8 cellular contexts compared by ENCODE assay signal in genomic region chr2:38602732-38603401, GRCh38. TPM values are rescaled to one million over a fixed set of nuclear protein-coding genes. Genes with fewer than 3 reads are reported as not detected.
DNase-seq lines count a peak whose midpoint lies in the region; ATAC-seq and TF ChIP-seq lines count a peak whose summit lies in the region.

Gene HNRNPLL, minus strand, starts transcription at chr2:38602928. Its CDS starts 302 bp downstream, at chr2:38602626.

- peaks cover 8% of the 10 kb centered on the region for H3K36me3 Mint-ChIP-seq in activated naive CD8-positive, alpha-beta T cell treated with anti-CD3 and anti-CD28 coated beads, Interleukin-2, amount 50 U/mL, for 24 hours (ENCODE audit: low read depth)

- peak within 1 kb of the TSS; percentile 74 for H3K4me3 ChIP-seq in GM08714 (ENCODE audit: low read length)
- peak within 1 kb of the TSS; percentile 79 for H3K4me3 ChIP-seq in ovary
- H3K4me3 ChIP-seq in thymus (ENCODE audit: low read length) = peak within 1 kb of the TSS; percentile 99

- H3K36me3 ChIP-seq in ovary (no peaks in the 10 kb centered on the region), thymus (ENCODE audit: control insufficient read depth, insufficient read depth) (no peaks in the 10 kb centered on the region)

- WGBS in ovary, 3 donors = 0% methylated on average over 55 to 75 of the region's 75 CpGs
- WGBS in thymus = under 1% methylated on average over 75 of the region's 75 CpGs

- peaks cover 8% of the 10 kb centered on the region for H3K4me1 ChIP-seq in ovary (ENCODE audit: insufficient read depth)
- H3K4me1 ChIP-seq in thymus (ENCODE audit: control insufficient read depth, insufficient read depth, low read length) = peaks cover 6% of the 10 kb centered on the region

- intact Hi-C loops in Right ventricle myocardium inferior (cut with DNase I) (loop anchor here (2.0 kb wide), 2 partner anchors 64 to 118 kb away; partner anchors contain the start of gene GALM), ovary (cut with DNase I) (loop anchor here in 3 of 4 donors (10.0 kb wide), 3 partner anchors 122 to 228 kb away; partner anchors contain the start of gene ATL2 (in 1 of the 3))

- peak; percentile 99 for DNase-seq in NCI-H1417 (lab: John Stamatoyannopoulos, UW)
- peak; percentile 92 for DNase-seq in T follicular helper cell (ENCODE audit: low read depth)
- peak; percentile 98 for DNase-seq in activated naive CD8-positive, alpha-beta T cell treated with anti-CD3 and anti-CD28 coated beads, Interleukin-2, amount 50 U/mL, for 24 hours
- DNase-seq in Right ventricle myocardium inferior (ENCODE audit: missing footprints) = peak; percentile 99
- peak; percentile 98 to 99 (median 99) for DNase-seq in ovary

- no peaks in the 10 kb centered on the region for H3K9me3 Mint-ChIP-seq in activated naive CD8-positive, alpha-beta T cell treated with anti-CD3 and anti-CD28 coated beads, Interleukin-2, amount 50 U/mL, for 24 hours

- peak; percentile 22 for TF ChIP-seq EP300 in ovary (IDR thresholded peaks at IDR 0.05)

- ATAC-seq in HG02642 (IDR thresholded peaks at IDR 0.05; ENCODE audit: poor library complexity, unreplicated experiment) = peak; percentile 80
- ATAC-seq in activated naive CD8-positive, alpha-beta T cell treated with anti-CD3 and anti-CD28 coated beads, Interleukin-2, amount 50 U/mL, for 24 hours = peak; percentile 88
- peak; percentile 98 for ATAC-seq in Right ventricle myocardium inferior

- H3K9me3 ChIP-seq in ovary = no peaks in the 10 kb centered on the region
- no peaks in the 10 kb centered on the region for H3K9me3 ChIP-seq in thymus (ENCODE audit: control insufficient read depth)

- H3K27ac ChIP-seq in ovary (peak within 1 kb of the TSS; percentile 95 to 98), thymus (ENCODE audit: low read depth) (peak within 1 kb of the TSS; percentile 91)

- TF ChIP-seq CTCF in ovary (IDR thresholded peaks at IDR 0.05) = no peak

- H3K27ac Mint-ChIP-seq in activated naive CD8-positive, alpha-beta T cell treated with anti-CD3 and anti-CD28 coated beads, Interleukin-2, amount 50 U/mL, for 24 hours = peak within 1 kb of the TSS; percentile 87

- peak within 1 kb of the TSS; percentile 90 for H3K4me3 Mint-ChIP-seq in activated naive CD8-positive, alpha-beta T cell treated with anti-CD3 and anti-CD28 coated beads, Interleukin-2, amount 50 U/mL, for 24 hours

- peak; percentile 97 for TF ChIP-seq POLR2A in ovary (IDR thresholded peaks at IDR 0.05)

- H3K4me1 Mint-ChIP-seq in activated naive CD8-positive, alpha-beta T cell treated with anti-CD3 and anti-CD28 coated beads, Interleukin-2, amount 50 U/mL, for 24 hours = peaks cover 52% of the 10 kb centered on the region

- H3K27me3 Mint-ChIP-seq in activated naive CD8-positive, alpha-beta T cell treated with anti-CD3 and anti-CD28 coated beads, Interleukin-2, amount 50 U/mL, for 24 hours = no peaks in the 10 kb centered on the region

- no peaks in the 10 kb centered on the region for H3K27me3 ChIP-seq in ovary
- H3K27me3 ChIP-seq in thymus (ENCODE audit: control insufficient read depth, insufficient read depth) = no peaks in the 10 kb centered on the region

RNA-seq across cellular contexts. Expression of gene HNRNPLL, which starts in this region (rescaled TPM):
- total RNA-seq in Right ventricle myocardium inferior (22.5 TPM), ovary (10 to 100 TPM; 46.9 to 59.2 (median 48.9) TPM)
- polyA plus RNA-seq in ovary (10 to 100 TPM; 19.1 to 40.3 TPM), thymus (24.1 TPM)

Comparison
In these comparisons a context has a peak if more than half of its experiments do, and no peak if none do; other contexts are left out.
1. Peak in every context shown above with its lines: DNase-seq, ATAC-seq, H3K4me3 ChIP-seq and H3K27ac ChIP-seq.